Comparison of ENCODE assay signal across 1 cellular context in genomic region chr2:200089040-200089755, GRCh38.
TF ChIP-seq lines count a peak whose summit lies in the region.

No MANE protein-coding gene starts in this region.

TF ChIP-seq in GM23338, 12 proteins besides CTCF, POLR2A, EP300 and RAD21 (continued from another document):
- TF ChIP-seq, protein P1, sequence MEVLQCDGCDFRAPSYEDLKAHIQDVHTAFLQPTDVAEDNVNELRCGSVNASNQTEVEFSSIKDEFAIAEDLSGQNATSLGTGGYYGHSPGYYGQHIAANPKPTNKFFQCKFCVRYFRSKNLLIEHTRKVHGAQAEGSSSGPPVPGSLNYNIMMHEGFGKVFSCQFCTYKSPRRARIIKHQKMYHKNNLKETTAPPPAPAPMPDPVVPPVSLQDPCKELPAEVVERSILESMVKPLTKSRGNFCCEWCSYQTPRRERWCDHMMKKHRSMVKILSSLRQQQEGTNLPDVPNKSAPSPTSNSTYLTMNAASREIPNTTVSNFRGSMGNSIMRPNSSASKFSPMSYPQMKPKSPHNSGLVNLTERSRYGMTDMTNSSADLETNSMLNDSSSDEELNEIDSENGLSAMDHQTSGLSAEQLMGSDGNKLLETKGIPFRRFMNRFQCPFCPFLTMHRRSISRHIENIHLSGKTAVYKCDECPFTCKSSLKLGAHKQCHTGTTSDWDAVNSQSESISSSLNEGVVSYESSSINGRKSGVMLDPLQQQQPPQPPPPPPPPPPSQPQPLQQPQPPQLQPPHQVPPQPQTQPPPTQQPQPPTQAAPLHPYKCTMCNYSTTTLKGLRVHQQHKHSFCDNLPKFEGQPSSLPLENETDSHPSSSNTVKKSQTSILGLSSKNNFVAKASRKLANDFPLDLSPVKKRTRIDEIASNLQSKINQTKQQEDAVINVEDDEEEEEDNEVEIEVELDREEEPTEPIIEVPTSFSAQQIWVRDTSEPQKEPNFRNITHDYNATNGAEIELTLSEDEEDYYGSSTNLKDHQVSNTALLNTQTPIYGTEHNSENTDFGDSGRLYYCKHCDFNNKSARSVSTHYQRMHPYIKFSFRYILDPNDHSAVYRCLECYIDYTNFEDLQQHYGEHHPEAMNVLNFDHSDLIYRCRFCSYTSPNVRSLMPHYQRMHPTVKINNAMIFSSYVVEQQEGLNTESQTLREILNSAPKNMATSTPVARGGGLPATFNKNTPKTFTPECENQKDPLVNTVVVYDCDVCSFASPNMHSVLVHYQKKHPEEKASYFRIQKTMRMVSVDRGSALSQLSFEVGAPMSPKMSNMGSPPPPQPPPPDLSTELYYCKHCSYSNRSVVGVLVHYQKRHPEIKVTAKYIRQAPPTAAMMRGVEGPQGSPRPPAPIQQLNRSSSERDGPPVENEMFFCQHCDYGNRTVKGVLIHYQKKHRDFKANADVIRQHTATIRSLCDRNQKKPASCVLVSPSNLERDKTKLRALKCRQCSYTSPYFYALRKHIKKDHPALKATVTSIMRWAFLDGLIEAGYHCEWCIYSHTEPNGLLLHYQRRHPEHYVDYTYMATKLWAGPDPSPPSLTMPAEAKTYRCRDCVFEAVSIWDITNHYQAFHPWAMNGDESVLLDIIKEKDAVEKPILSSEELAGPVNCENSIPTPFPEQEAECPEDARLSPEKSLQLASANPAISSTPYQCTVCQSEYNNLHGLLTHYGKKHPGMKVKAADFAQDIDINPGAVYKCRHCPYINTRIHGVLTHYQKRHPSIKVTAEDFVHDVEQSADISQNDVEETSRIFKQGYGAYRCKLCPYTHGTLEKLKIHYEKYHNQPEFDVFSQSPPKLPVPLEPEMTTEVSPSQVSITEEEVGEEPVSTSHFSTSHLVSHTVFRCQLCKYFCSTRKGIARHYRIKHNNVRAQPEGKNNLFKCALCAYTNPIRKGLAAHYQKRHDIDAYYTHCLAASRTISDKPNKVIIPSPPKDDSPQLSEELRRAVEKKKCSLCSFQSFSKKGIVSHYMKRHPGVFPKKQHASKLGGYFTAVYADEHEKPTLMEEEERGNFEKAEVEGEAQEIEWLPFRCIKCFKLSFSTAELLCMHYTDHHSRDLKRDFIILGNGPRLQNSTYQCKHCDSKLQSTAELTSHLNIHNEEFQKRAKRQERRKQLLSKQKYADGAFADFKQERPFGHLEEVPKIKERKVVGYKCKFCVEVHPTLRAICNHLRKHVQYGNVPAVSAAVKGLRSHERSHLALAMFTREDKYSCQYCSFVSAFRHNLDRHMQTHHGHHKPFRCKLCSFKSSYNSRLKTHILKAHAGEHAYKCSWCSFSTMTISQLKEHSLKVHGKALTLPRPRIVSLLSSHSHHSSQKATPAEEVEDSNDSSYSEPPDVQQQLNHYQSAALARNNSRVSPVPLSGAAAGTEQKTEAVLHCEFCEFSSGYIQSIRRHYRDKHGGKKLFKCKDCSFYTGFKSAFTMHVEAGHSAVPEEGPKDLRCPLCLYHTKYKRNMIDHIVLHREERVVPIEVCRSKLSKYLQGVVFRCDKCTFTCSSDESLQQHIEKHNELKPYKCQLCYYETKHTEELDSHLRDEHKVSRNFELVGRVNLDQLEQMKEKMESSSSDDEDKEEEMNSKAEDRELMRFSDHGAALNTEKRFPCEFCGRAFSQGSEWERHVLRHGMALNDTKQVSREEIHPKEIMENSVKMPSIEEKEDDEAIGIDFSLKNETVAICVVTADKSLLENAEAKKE (CRISPR knock-in tag; IDR thresholded peaks at IDR 0.05), result no peak
- TF ChIP-seq EZH2phosphoT487 (IDR thresholded peaks at IDR 0.05; ENCODE audit: unreplicated experiment), result no peak
- no peak for TF ChIP-seq ZNF331 (CRISPR knock-in tag; IDR thresholded peaks at IDR 0.05; ENCODE audit: low read depth)
- no peak for TF ChIP-seq NANOG (IDR thresholded peaks at IDR 0.05; ENCODE audit: borderline replicate concordance)
- no peak for TF ChIP-seq CREB1 (CRISPR knock-in tag; IDR thresholded peaks at IDR 0.05; ENCODE audit: low read depth)
- TF ChIP-seq, protein P2, sequence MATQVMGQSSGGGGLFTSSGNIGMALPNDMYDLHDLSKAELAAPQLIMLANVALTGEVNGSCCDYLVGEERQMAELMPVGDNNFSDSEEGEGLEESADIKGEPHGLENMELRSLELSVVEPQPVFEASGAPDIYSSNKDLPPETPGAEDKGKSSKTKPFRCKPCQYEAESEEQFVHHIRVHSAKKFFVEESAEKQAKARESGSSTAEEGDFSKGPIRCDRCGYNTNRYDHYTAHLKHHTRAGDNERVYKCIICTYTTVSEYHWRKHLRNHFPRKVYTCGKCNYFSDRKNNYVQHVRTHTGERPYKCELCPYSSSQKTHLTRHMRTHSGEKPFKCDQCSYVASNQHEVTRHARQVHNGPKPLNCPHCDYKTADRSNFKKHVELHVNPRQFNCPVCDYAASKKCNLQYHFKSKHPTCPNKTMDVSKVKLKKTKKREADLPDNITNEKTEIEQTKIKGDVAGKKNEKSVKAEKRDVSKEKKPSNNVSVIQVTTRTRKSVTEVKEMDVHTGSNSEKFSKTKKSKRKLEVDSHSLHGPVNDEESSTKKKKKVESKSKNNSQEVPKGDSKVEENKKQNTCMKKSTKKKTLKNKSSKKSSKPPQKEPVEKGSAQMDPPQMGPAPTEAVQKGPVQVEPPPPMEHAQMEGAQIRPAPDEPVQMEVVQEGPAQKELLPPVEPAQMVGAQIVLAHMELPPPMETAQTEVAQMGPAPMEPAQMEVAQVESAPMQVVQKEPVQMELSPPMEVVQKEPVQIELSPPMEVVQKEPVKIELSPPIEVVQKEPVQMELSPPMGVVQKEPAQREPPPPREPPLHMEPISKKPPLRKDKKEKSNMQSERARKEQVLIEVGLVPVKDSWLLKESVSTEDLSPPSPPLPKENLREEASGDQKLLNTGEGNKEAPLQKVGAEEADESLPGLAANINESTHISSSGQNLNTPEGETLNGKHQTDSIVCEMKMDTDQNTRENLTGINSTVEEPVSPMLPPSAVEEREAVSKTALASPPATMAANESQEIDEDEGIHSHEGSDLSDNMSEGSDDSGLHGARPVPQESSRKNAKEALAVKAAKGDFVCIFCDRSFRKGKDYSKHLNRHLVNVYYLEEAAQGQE (IDR thresholded peaks at IDR 0.05; ENCODE audit: unreplicated experiment), result no peak
